In the genomic region with DNA sequence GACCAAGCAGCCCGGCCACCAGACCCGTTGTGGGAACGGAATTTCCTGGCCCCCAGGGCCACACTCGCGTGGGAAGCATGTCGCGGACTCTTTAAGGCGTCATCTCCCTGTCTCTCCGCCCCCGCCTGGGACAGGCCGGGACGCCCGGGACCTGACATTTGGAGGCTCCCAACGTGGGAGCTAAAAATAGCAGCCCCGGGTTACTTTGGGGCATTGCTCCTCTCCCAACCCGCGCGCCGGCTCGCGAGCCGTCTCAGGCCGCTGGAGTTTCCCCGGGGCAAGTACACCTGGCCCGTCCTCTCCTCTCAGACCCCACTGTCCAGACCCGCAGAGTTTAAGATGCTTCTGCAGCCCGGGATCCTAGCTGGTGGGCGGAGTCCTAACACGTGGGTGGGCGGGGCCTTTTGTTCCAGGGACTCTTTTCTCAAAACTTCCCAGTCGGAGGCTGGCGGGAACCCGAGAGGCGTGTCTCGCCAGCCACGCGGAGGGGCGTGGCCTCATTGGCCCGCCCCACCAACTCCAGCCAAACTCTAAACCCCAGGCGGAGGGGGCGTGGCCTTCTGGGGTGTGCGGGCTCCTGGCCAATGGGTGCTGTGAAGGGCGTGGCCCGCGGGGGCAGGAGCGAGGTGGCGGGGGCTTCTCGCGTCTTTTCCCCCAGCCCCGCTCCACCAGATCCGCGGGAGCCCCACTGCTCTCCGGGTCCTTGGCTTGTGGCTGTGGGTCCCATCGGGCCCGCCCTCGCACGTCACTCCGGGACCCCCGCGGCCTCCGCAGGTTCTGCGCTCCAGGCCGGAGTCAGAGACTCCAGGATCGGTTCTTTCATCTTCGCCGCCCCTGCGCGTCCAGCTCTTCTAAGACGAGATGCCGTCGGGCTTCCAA, we compare ENCODE assay signal across 8 cellular contexts. TPM values are rescaled to one million over a fixed set of nuclear protein-coding genes. Genes with fewer than 3 reads are reported as not detected.
A peak's percentile ranks its signal among the peaks of the same experiment; 100 is the strongest.
DNase-seq lines count a peak whose midpoint lies in the region; ATAC-seq and TF ChIP-seq lines count a peak whose summit lies in the region.

A gene (plus strand): TSS at position 645 of the 879 bp plus-strand sequence. CDS start 217 bp downstream, at position 862.

- ATAC-seq in HG02798 (IDR thresholded peaks at IDR 0.05; ENCODE audit: poor library complexity, unreplicated experiment) (peak; percentile 74), HG03159 (IDR thresholded peaks at IDR 0.05; ENCODE audit: unreplicated experiment) (no peak)

- intact Hi-C loops in spleen (cut with DNase I; ENCODE audit: low total_unique reads): loop anchor here (2.0 kb wide), 1 partner anchor 15 kb away; no protein-coding TSS in a partner anchor

- no peak for TF ChIP-seq POLR2A in spleen (IDR thresholded peaks at IDR 0.05)

- H3K4me3 ChIP-seq in spleen: peak within 1 kb of the TSS; percentile 30 to 67 (median 43)

- H3K27me3 ChIP-seq in spleen (replicated peaks in 1 of 7): peaks cover 0 to 63% (median 20%) of the 10 kb centered on the region in 7 donors

- no peak for TF ChIP-seq CTCF in spleen (IDR thresholded peaks at IDR 0.05 in 8 of 11, conservative IDR thresholded peaks at IDR 0.05 in 3 of 11)

- 0 to 1% (median 1%) methylated on average over 24 to 71 of the region's 71 CpGs for WGBS in spleen, 5 donors

- H3K4me1 ChIP-seq in spleen: peaks cover 17 to 34% (median 30%) of the 10 kb centered on the region in 6 donors

- peak; percentile 100 for DNase-seq in ELF-1 (ENCODE audit: low read depth, low spot score)
- peak; percentile 96 for DNase-seq in NCI-H2227 (lab: John Stamatoyannopoulos, UW; ENCODE audit: unreplicated experiment)
- peak; percentile 86 to 91 for DNase-seq in activated CD4-positive, alpha-beta T cell treated with anti-CD3 and anti-CD28 coated beads for 24 hours (ENCODE audit: low read depth in 2 of 2)
- DNase-seq in cerebellar cortex (ENCODE audit: low spot score): peak; percentile 90
- DNase-seq in islet precursor cell: peak; percentile 99
- DNase-seq in spleen: peak; percentile 93

- no peaks in the 10 kb centered on the region for H3K9me3 ChIP-seq in spleen

- no peaks in the 10 kb centered on the region for H3K36me3 ChIP-seq in spleen

- peak within 1 kb of the TSS in 6 of 8 donors; percentile 47 to 69 (median 62) for H3K27ac ChIP-seq in spleen

RNA-seq across cellular contexts. Expression of the gene that starts here (rescaled TPM):
- 1 to 10 TPM in 1 of 7 donors, under 1 TPM in 6; 0.39 to 1.6 (median 0.51) TPM for total RNA-seq in spleen
- under 1 TPM; 0.07 to 0.56 (median 0.29) TPM for polyA plus RNA-seq in spleen
